In genomic region chr3:52056968-52057805, GRCh38 we compare ENCODE assay signal across 8 cellular contexts.
DNase-seq lines count a peak whose midpoint lies in the region; ATAC-seq and FAIRE-seq lines count a peak whose summit lies in the region.

No MANE protein-coding gene starts in this region.

- H3K27me3 ChIP-seq in BLaER1 = no peaks in the 10 kb centered on the region

- H3K27ac ChIP-seq in BLaER1 = peak overlapping the region; percentile 77

- H4K20me1 ChIP-seq in BLaER1 = peaks cover 35% of the 10 kb centered on the region

- H3K36me3 ChIP-seq in BLaER1 = peaks cover 17% of the 10 kb centered on the region

- peaks cover 63% of the 10 kb centered on the region for H3K4me1 ChIP-seq in BLaER1

- H3K9ac ChIP-seq in BLaER1 = peak overlapping the region; percentile 80

- peak; percentile 92 for FAIRE-seq in colon (lab: Jason Lieb, UNC)

- peak; percentile 85 for ATAC-seq in GM19324 (IDR thresholded peaks at IDR 0.05; ENCODE audit: low FRiP score, unreplicated experiment)
- peak; percentile 70 for ATAC-seq in HG03460 (IDR thresholded peaks at IDR 0.05; ENCODE audit: unreplicated experiment)

- H3K4me3 ChIP-seq in BLaER1 = peak overlapping the region; percentile 95

- H3K4me2 ChIP-seq in BLaER1 = peak overlapping the region; percentile 99

- peak; percentile 93 for DNase-seq in NCI-H524 treated with DMSO at 0.1 percent for 48 hours (lab: John Stamatoyannopoulos, UW)
- peak; percentile 100 for DNase-seq in activated CD4-positive, alpha-beta T cell treated with anti-CD3 and anti-CD28 coated beads for 48 hours
- peak; percentile 97 for DNase-seq in kidney glomerular epithelial cell (lab: John Stamatoyannopoulos, UW)
- peak; percentile 99 for DNase-seq in stimulated activated CD4-positive, alpha-beta T cell treated with anti-CD3 and anti-CD28 coated beads, Interleukin-15, amount 100 ng/mL, for 48 hours (ENCODE audit: low read depth in 2 of 2)

- H3K9me3 ChIP-seq in BLaER1 = no peaks in the 10 kb centered on the region

Comparison
In these comparisons a context has a peak if more than half of its experiments do, and no peak if none do; other contexts are left out.
1. Peak in every context shown above with its lines: DNase-seq, ATAC-seq, H3K4me3 ChIP-seq and H3K27ac ChIP-seq.